Comparison of ENCODE assay signal across 44 cellular contexts in genomic region chr7:2462731-2463130, GRCh38. TPM values are rescaled to one million over a fixed set of nuclear protein-coding genes. Genes with fewer than 3 reads are reported as not detected.
"Had no signal": no experiment of that assay in that cellular context is flagged by ENCODE, and none has a peak within 500 bp of the region (broad histone marks: within the 10 kb centered on the region; RNA-seq: fewer than 3 reads in every experiment).

No MANE protein-coding gene starts in this region.

- FAIRE-seq: astrocyte, bronchial epithelial cell had no signal

- H3K9me3 Mint-ChIP-seq: activated naive CD4-positive, alpha-beta T cell treated with anti-CD3 and anti-CD28 coated beads for 36 hours; activated naive CD4-positive, alpha-beta T cell treated with anti-CD3 and anti-CD28 coated beads, Interleukin-2, amount 10 ng/mL, durations not matched to agents 7 days and 5 days; activated naive CD4-positive, alpha-beta T cell treated with anti-CD3 and anti-CD28 coated beads, Interleukin-2, amount 50 U/mL, for 24 hours; activated naive CD4-positive, alpha-beta T cell treated with anti-CD3 and anti-CD28 coated beads, Interleukin-2, amount 50 U/mL, for 72 hours; activated naive CD8-positive, alpha-beta T cell treated with anti-CD3 and anti-CD28 coated beads for 36 hours; activated naive CD8-positive, alpha-beta T cell treated with anti-CD3 and anti-CD28 coated beads, Interleukin-2, amount 10 ng/mL, durations not matched to agents 7 days and 5 days; activated naive CD8-positive, alpha-beta T cell treated with anti-CD3 and anti-CD28 coated beads, Interleukin-2, amount 50 U/mL, for 24 hours; activated T-cell treated with anti-CD3 and anti-CD28 coated beads, Interleukin-2, amount 50 U/mL, for 24 hours; activated T-cell treated with anti-CD3 and anti-CD28 coated beads, Interleukin-2, amount 50 U/mL, for 4 hours; activated T-cell treated with anti-CD3 and anti-CD28 coated beads, Interleukin-2, amount 50 U/mL, for 72 hours; activated T-helper 1 cell treated with anti-CD3 and anti-CD28 coated beads, Interleukin-12 subunit alpha, Interleukin-12 subunit beta, Interleukin-2, Interleukin-4 antibody, amounts not matched to agents 30 ng/mL and 10 ng/mL and 1 ng/mL, durations not matched to agents 14 hours and 24 hours and 36 hours; activated T-helper 17 cell treated with anti-CD3 and anti-CD28 coated beads, Interleukin-2, amount 50 U/mL, for 72 hours; activated T-helper 2 cell treated with anti-CD3 and anti-CD28 coated beads, Interferon-gamma antibody, Interleukin-2, Interleukin-4, amounts not matched to agents 10 μg/mL and 5 μg/mL and 100 μg/mL, durations not matched to agents 14 hours and 24 hours and 36 hours; central memory CD8-positive, alpha-beta T cell had no signal

- H3K4me3 Mint-ChIP-seq: activated naive CD4-positive, alpha-beta T cell treated with anti-CD3 and anti-CD28 coated beads for 36 hours; activated naive CD4-positive, alpha-beta T cell treated with anti-CD3 and anti-CD28 coated beads, Interleukin-2, amount 10 ng/mL, durations not matched to agents 7 days and 5 days; activated naive CD4-positive, alpha-beta T cell treated with anti-CD3 and anti-CD28 coated beads, Interleukin-2, amount 50 U/mL, for 24 hours; activated naive CD8-positive, alpha-beta T cell; activated naive CD8-positive, alpha-beta T cell treated with anti-CD3 and anti-CD28 coated beads for 36 hours; activated naive CD8-positive, alpha-beta T cell treated with anti-CD3 and anti-CD28 coated beads, Interleukin-2, amount 10 ng/mL, durations not matched to agents 7 days and 5 days; activated naive CD8-positive, alpha-beta T cell treated with anti-CD3 and anti-CD28 coated beads, Interleukin-2, amount 50 U/mL, for 24 hours; activated T-cell treated with anti-CD3 and anti-CD28 coated beads, Interleukin-2, amount 50 U/mL, for 24 hours; activated T-cell treated with anti-CD3 and anti-CD28 coated beads, Interleukin-2, amount 50 U/mL, for 4 hours; activated T-cell treated with anti-CD3 and anti-CD28 coated beads, Interleukin-2, amount 50 U/mL, for 72 hours; activated T-helper 1 cell treated with anti-CD3 and anti-CD28 coated beads, Interleukin-12 subunit alpha, Interleukin-12 subunit beta, Interleukin-2, Interleukin-4 antibody, amounts not matched to agents 30 ng/mL and 10 ng/mL and 1 ng/mL, durations not matched to agents 14 hours and 24 hours and 36 hours; activated T-helper 17 cell treated with anti-CD3 and anti-CD28 coated beads, Interleukin-2, amount 50 U/mL, for 72 hours; brain; central memory CD8-positive, alpha-beta T cell had no signal

- H3K4me1 Mint-ChIP-seq: activated naive CD4-positive, alpha-beta T cell treated with anti-CD3 and anti-CD28 coated beads, Interleukin-2, amount 50 U/mL, for 24 hours; activated T-helper 17 cell treated with anti-CD3 and anti-CD28 coated beads, Interleukin-2, amount 50 U/mL, for 72 hours had no signal

- H3K36me3 ChIP-seq: adrenal gland, ascending aorta, brain microvascular endothelial cell, breast epithelium, cardiac muscle cell had no signal

- DNase-seq: activated effector memory CD4-positive, alpha-beta T cell treated with anti-CD3 and anti-CD28 coated beads, Interleukin-2, amount 50 U/mL, for 16 hours; activated effector memory CD4-positive, alpha-beta T cell treated with Interleukin-2 at 50 U/mL for 16 hours; activated gamma-delta T cell; activated gamma-delta T cell treated with Interleukin-2 at 50 U/mL for 16 hours; activated naive CD4-positive, alpha-beta T cell; activated naive CD4-positive, alpha-beta T cell treated with anti-CD3 and anti-CD28 coated beads for 36 hours; activated naive CD4-positive, alpha-beta T cell treated with anti-CD3 and anti-CD28 coated beads, Interleukin-2, amount 10 ng/mL, durations not matched to agents 7 days and 5 days; activated naive CD4-positive, alpha-beta T cell treated with anti-CD3 and anti-CD28 coated beads, Interleukin-2, amount 50 U/mL, for 16 hours; activated naive CD4-positive, alpha-beta T cell treated with Interleukin-2 at 50 U/mL for 16 hours; activated naive CD8-positive, alpha-beta T cell treated with anti-CD3 and anti-CD28 coated beads for 36 hours; activated naive CD8-positive, alpha-beta T cell treated with anti-CD3 and anti-CD28 coated beads, Interleukin-2, amount 10 ng/mL, durations not matched to agents 7 days and 5 days; activated naive CD8-positive, alpha-beta T cell treated with anti-CD3 and anti-CD28 coated beads, Interleukin-2, amount 50 U/mL, for 24 hours; activated T-cell treated with anti-CD3 and anti-CD28 coated beads, Interleukin-2, amount 50 U/mL, for 1 hour; activated T-cell treated with anti-CD3 and anti-CD28 coated beads, Interleukin-2, amount 50 U/mL, for 24 hours; activated T-cell treated with anti-CD3 and anti-CD28 coated beads, Interleukin-2, amount 50 U/mL, for 4 hours; activated T-cell treated with anti-CD3 and anti-CD28 coated beads, Interleukin-2, amount 50 U/mL, for 48 hours; activated T-cell treated with anti-CD3 and anti-CD28 coated beads, Interleukin-2, amount 50 U/mL, for 72 hours; adrenal gland; amniotic stem cell; amygdala; anterior cingulate cortex; aorta; body of pancreas; brain microvascular endothelial cell; caudate nucleus; central memory CD4-positive, alpha-beta T cell; cerebellar nuclear complex had no signal

- H3K27ac ChIP-seq: adrenal gland, ascending aorta, body of pancreas, brain microvascular endothelial cell, breast epithelium, cardiac muscle cell had no signal

- H3K9me3 ChIP-seq: adrenal gland, ascending aorta, body of pancreas, breast epithelium had no signal

- ATAC-seq: activated naive CD4-positive, alpha-beta T cell treated with anti-CD3 and anti-CD28 coated beads, Interleukin-2, amount 50 U/mL, for 72 hours; activated naive CD8-positive, alpha-beta T cell treated with anti-CD3 and anti-CD28 coated beads, Interleukin-2, amount 50 U/mL, for 24 hours; activated T-cell treated with anti-CD3 and anti-CD28 coated beads, Interleukin-2, amount 50 U/mL, for 4 hours; activated T-cell treated with anti-CD3 and anti-CD28 coated beads, Interleukin-2, amount 50 U/mL, for 72 hours; activated T-helper 17 cell treated with anti-CD3 and anti-CD28 coated beads, Interleukin-2, amount 50 U/mL, for 72 hours; body of pancreas had no signal

- H3K4me1 ChIP-seq: ascending aorta, body of pancreas, breast epithelium had no signal

- H3K4me3 ChIP-seq: adrenal gland, ascending aorta, body of pancreas, breast epithelium, cardiac muscle cell had no signal

- H3K36me3 Mint-ChIP-seq: activated naive CD4-positive, alpha-beta T cell treated with anti-CD3 and anti-CD28 coated beads, Interleukin-2, amount 10 ng/mL, durations not matched to agents 7 days and 5 days; activated naive CD4-positive, alpha-beta T cell treated with anti-CD3 and anti-CD28 coated beads, Interleukin-2, amount 50 U/mL, for 24 hours; activated naive CD4-positive, alpha-beta T cell treated with anti-CD3 and anti-CD28 coated beads, Interleukin-2, amount 50 U/mL, for 72 hours; activated naive CD8-positive, alpha-beta T cell; activated naive CD8-positive, alpha-beta T cell treated with anti-CD3 and anti-CD28 coated beads for 36 hours; activated naive CD8-positive, alpha-beta T cell treated with anti-CD3 and anti-CD28 coated beads, Interleukin-2, amount 10 ng/mL, durations not matched to agents 7 days and 5 days; brain had no signal

- H3K27ac Mint-ChIP-seq: activated naive CD4-positive, alpha-beta T cell treated with anti-CD3 and anti-CD28 coated beads for 36 hours; activated naive CD4-positive, alpha-beta T cell treated with anti-CD3 and anti-CD28 coated beads, Interleukin-2, amount 10 ng/mL, durations not matched to agents 7 days and 5 days; activated naive CD4-positive, alpha-beta T cell treated with anti-CD3 and anti-CD28 coated beads, Interleukin-2, amount 50 U/mL, for 24 hours; activated naive CD4-positive, alpha-beta T cell treated with anti-CD3 and anti-CD28 coated beads, Interleukin-2, amount 50 U/mL, for 72 hours; activated naive CD8-positive, alpha-beta T cell; activated naive CD8-positive, alpha-beta T cell treated with anti-CD3 and anti-CD28 coated beads for 36 hours; activated naive CD8-positive, alpha-beta T cell treated with anti-CD3 and anti-CD28 coated beads, Interleukin-2, amount 10 ng/mL, durations not matched to agents 7 days and 5 days; activated naive CD8-positive, alpha-beta T cell treated with anti-CD3 and anti-CD28 coated beads, Interleukin-2, amount 50 U/mL, for 24 hours; activated T-cell treated with anti-CD3 and anti-CD28 coated beads, Interleukin-2, amount 50 U/mL, for 24 hours; activated T-cell treated with anti-CD3 and anti-CD28 coated beads, Interleukin-2, amount 50 U/mL, for 72 hours; activated T-helper 1 cell treated with anti-CD3 and anti-CD28 coated beads, Interleukin-12 subunit alpha, Interleukin-12 subunit beta, Interleukin-2, Interleukin-4 antibody, amounts not matched to agents 30 ng/mL and 10 ng/mL and 1 ng/mL, durations not matched to agents 14 hours and 24 hours and 36 hours; activated T-helper 17 cell treated with anti-CD3 and anti-CD28 coated beads, Interleukin-2, amount 50 U/mL, for 72 hours; activated T-helper 2 cell treated with anti-CD3 and anti-CD28 coated beads, Interferon-gamma antibody, Interleukin-2, Interleukin-4, amounts not matched to agents 10 μg/mL and 5 μg/mL and 100 μg/mL, durations not matched to agents 14 hours and 24 hours and 36 hours; brain had no signal

- H3K27me3 Mint-ChIP-seq: activated naive CD8-positive, alpha-beta T cell; activated naive CD8-positive, alpha-beta T cell treated with anti-CD3 and anti-CD28 coated beads, Interleukin-2, amount 50 U/mL, for 24 hours; activated T-cell treated with anti-CD3 and anti-CD28 coated beads, Interleukin-2, amount 50 U/mL, for 24 hours; activated T-helper 17 cell treated with anti-CD3 and anti-CD28 coated beads, Interleukin-2, amount 50 U/mL, for 72 hours; brain; central memory CD8-positive, alpha-beta T cell had no signal

- H3K27me3 ChIP-seq: adrenal gland, ascending aorta, body of pancreas, brain microvascular endothelial cell, breast epithelium, cardiac muscle cell had no signal

RNA-seq across cellular contexts. Expression of gene GRIFIN, which starts 13.5 kb away (rescaled TPM):
- total RNA-seq: activated naive CD4-positive, alpha-beta T cell treated with anti-CD3 and anti-CD28 coated beads for 36 hours; activated naive CD4-positive, alpha-beta T cell treated with anti-CD3 and anti-CD28 coated beads, Interleukin-2, amount 50 U/mL, for 72 hours; activated naive CD8-positive, alpha-beta T cell treated with anti-CD3 and anti-CD28 coated beads for 36 hours; activated naive CD8-positive, alpha-beta T cell treated with anti-CD3 and anti-CD28 coated beads, Interleukin-2, amount 10 ng/mL, durations not matched to agents 7 days and 5 days; activated T-cell treated with anti-CD3 and anti-CD28 coated beads, Interleukin-2, amount 50 U/mL, for 4 hours; activated T-cell treated with anti-CD3 and anti-CD28 coated beads, Interleukin-2, amount 50 U/mL, for 72 hours; activated T-helper 1 cell treated with anti-CD3 and anti-CD28 coated beads, Interleukin-12 subunit alpha, Interleukin-12 subunit beta, Interleukin-2, Interleukin-4 antibody, amounts not matched to agents 30 ng/mL and 10 ng/mL and 1 ng/mL, durations not matched to agents 14 hours and 24 hours and 36 hours; activated T-helper 17 cell treated with anti-CD3 and anti-CD28 coated beads, Interleukin-2, amount 50 U/mL, for 72 hours; activated T-helper 2 cell treated with anti-CD3 and anti-CD28 coated beads, Interferon-gamma antibody, Interleukin-2, Interleukin-4, amounts not matched to agents 10 μg/mL and 5 μg/mL and 100 μg/mL, durations not matched to agents 14 hours and 24 hours and 36 hours; adrenal gland; aorta; ascending aorta; astrocyte; body of pancreas; breast epithelium; bronchial epithelial cell; cardiac muscle cell; cardiac septum; cerebellum; chondrocyte had no signal
- polyA plus RNA-seq: adipose tissue, adrenal gland, aorta, cardiac muscle cell had no signal
